ENCODE assay signal across 9 cellular contexts in genomic region chr9:4689687-4690104, GRCh38. TPM values are rescaled to one million over a fixed set of nuclear protein-coding genes. Genes with fewer than 3 reads are reported as not detected.
DNase-seq lines count a peak whose midpoint lies in the region; ATAC-seq and TF ChIP-seq lines count a peak whose summit lies in the region.
"Had no signal": no experiment of that assay in that cellular context is flagged by ENCODE, and none has a peak within 500 bp of the region (broad histone marks: within the 10 kb centered on the region; RNA-seq: fewer than 3 reads in every experiment).

No MANE protein-coding gene starts in this region.

- H3K9me3 Mint-ChIP-seq in nephron progenitor cell, result no peaks in the 10 kb centered on the region

- H3K79me1 ChIP-seq in IMR-90 (ENCODE audit: low read depth in 1 of 2, low read length in 2 of 2), result peaks cover 9 to 56% of the 10 kb centered on the region in 2 experiments
- no peaks in the 10 kb centered on the region for H3K79me1 ChIP-seq in mesendoderm (ENCODE audit: low read length)

- no CpG with 5 or more reads among the region's 1 CpG for WGBS in IMR-90 (ENCODE audit: extremely low coverage in 2 of 2, insufficient read length in 1 of 2), 2 experiments
- WGBS in mesendoderm (ENCODE audit: extremely low coverage, insufficient coverage, low lambda C conversion rate), result no CpG with 5 or more reads among the region's 1 CpG

- no peaks in the 10 kb centered on the region for H3K79me2 ChIP-seq in mesendoderm (ENCODE audit: control insufficient read depth, insufficient read depth, low read length)

- no TSS peak for BruUV-seq in IMR-90 (replicated peaks; lab: Mats Ljungman, UMichigan)

- H4K8ac ChIP-seq in IMR-90 (ENCODE audit: low read depth in 2 of 2, low read length in 2 of 2), result no peak overlapping the region
- H4K8ac ChIP-seq in mesendoderm (ENCODE audit: low read depth, low read length), result no peak overlapping the region

- POLR2A ChIA-PET in IMR-90 (lab: Charles Lee; ENCODE audit: unreplicated experiment), result no interaction called here

- H2BK20ac ChIP-seq in IMR-90 (ENCODE audit: low read depth, low read length), result no peak overlapping the region

- H3K9ac ChIP-seq in IMR-90 (ENCODE audit: low read depth, low read length) (no peak overlapping the region), mesendoderm (ENCODE audit: low read length) (no peak overlapping the region)

- no peak overlapping the region for H2BK5ac ChIP-seq in IMR-90 (ENCODE audit: low read depth, low read length, poor library complexity, severe bottlenecking)
- no peak overlapping the region for H2BK5ac ChIP-seq in mesendoderm (ENCODE audit: low read length)

- no peak for TF ChIP-seq RAD21 in IMR-90 (IDR thresholded peaks at IDR 0.05; ENCODE audit: low read length)

- TF ChIP-seq POLR2A in IMR-90 (IDR thresholded peaks at IDR 0.05; ENCODE audit: low read depth, low read length), result no peak

- TF ChIP-seq CTCF in IMR-90 (conservative IDR thresholded peaks at IDR 0.05; ENCODE audit: low read depth, low read length) (no peak), lower lobe of right lung (IDR thresholded peaks at IDR 0.05) (no peak), nephron progenitor cell (IDR thresholded peaks at IDR 0.05) (no peak)

- no peak overlapping the region for H3K14ac ChIP-seq in IMR-90 (replicated peaks; ENCODE audit: low read depth, low read length)

- H2AK5ac ChIP-seq in IMR-90 (ENCODE audit: low read depth, low read length), result no peak overlapping the region
- no peak overlapping the region for H2AK5ac ChIP-seq in mesendoderm (ENCODE audit: low read length)

- H2BK15ac ChIP-seq in IMR-90 (ENCODE audit: low read depth, low read length) (no peak overlapping the region), mesendoderm (replicated peaks; ENCODE audit: low read depth) (no peak overlapping the region)

- H3K4me1 Mint-ChIP-seq in nephron progenitor cell, result no peaks in the 10 kb centered on the region

- CTCF ChIA-PET in IMR-90 (lab: Yijun Ruan, JAX), result no interaction called here

- H3K18ac ChIP-seq in IMR-90 (ENCODE audit: low read depth, low read length), result no peak overlapping the region
- H3K18ac ChIP-seq in mesendoderm (ENCODE audit: low read length), result no peak overlapping the region

- H3K4me1 ChIP-seq in IMR-90 (ENCODE audit: control insufficient read depth, insufficient read depth, low read length) (peaks cover 2% of the 10 kb centered on the region), lower lobe of right lung (peaks cover 19% of the 10 kb centered on the region), mesendoderm (ENCODE audit: control insufficient read depth, low read depth, low read length) (no peaks in the 10 kb centered on the region)

- H3K27me3 Mint-ChIP-seq in nephron progenitor cell (ENCODE audit: low read depth, poor library complexity), result no peaks in the 10 kb centered on the region

- in situ Hi-C loops in IMR-90 (cut with MboI; ENCODE audit: low sequenced_read_pairs), result loop anchor here (25.0 kb wide), 1 partner anchor 577 kb away; no protein-coding TSS in a partner anchor

- ATAC-seq in GM18858 (IDR thresholded peaks at IDR 0.05; ENCODE audit: unreplicated experiment) (peak; percentile 72), GM21717 (IDR thresholded peaks at IDR 0.05; ENCODE audit: unreplicated experiment) (peak; percentile 70), IMR-90 (ENCODE audit: low read depth) (no peak), lower lobe of right lung (peak; percentile 35 to 75), left lobe of liver (no peak)

- peaks cover 7% of the 10 kb centered on the region; the same call in 1 of the 2 replicates for H4K20me1 ChIP-seq in IMR-90 (ENCODE audit: insufficient read depth, low read length)

- no peak overlapping the region for H2AFZ ChIP-seq in IMR-90 (replicated peaks; ENCODE audit: low read length, poor library complexity)

- H2AK9ac ChIP-seq in IMR-90 (replicated peaks; ENCODE audit: low read depth, low read length, poor library complexity), result no peak overlapping the region

- H3K56ac ChIP-seq in IMR-90 (ENCODE audit: extremely low read depth, insufficient read depth, low read length), result no peak overlapping the region
- no peak overlapping the region for H3K56ac ChIP-seq in mesendoderm (ENCODE audit: low read length)

- H3K36me3 ChIP-seq in IMR-90 (ENCODE audit: control insufficient read depth, insufficient read depth, low read length) (peaks cover 25% of the 10 kb centered on the region), lower lobe of right lung (peaks cover 64% of the 10 kb centered on the region), mesendoderm (ENCODE audit: control insufficient read depth, insufficient read depth, low read length) (no peaks in the 10 kb centered on the region)

- intact Hi-C loops in IMR-90 (cut with micrococcal nuclease), result no loop called here
- intact Hi-C loops in lower lobe of right lung (cut with DNase I), result no loop called here

- peaks cover 54% of the 10 kb centered on the region for H3K36me3 Mint-ChIP-seq in nephron progenitor cell (ENCODE audit: low read depth)

- no peak overlapping the region for H3K23ac ChIP-seq in IMR-90 (ENCODE audit: low read depth, low read length)
- no peak overlapping the region for H3K23ac ChIP-seq in mesendoderm (ENCODE audit: low read length)

- H3K27me3 ChIP-seq in IMR-90 (ENCODE audit: control insufficient read depth, insufficient read depth, low read length) (no peaks in the 10 kb centered on the region), lower lobe of right lung (ENCODE audit: low read depth) (no peaks in the 10 kb centered on the region), mesendoderm (ENCODE audit: insufficient read depth, low read length, poor library complexity) (no peaks in the 10 kb centered on the region)

- H3K9me1 ChIP-seq in IMR-90 (ENCODE audit: insufficient read depth, low read length), result peaks cover 10% of the 10 kb centered on the region

- no peak overlapping the region for H4K91ac ChIP-seq in IMR-90 (ENCODE audit: insufficient read depth, low read depth, low read length)

- H2BK120ac ChIP-seq in IMR-90 (ENCODE audit: low read depth, low read length) (no peak overlapping the region), mesendoderm (ENCODE audit: low read depth, low read length) (no peak overlapping the region)

- no peak overlapping the region for H3K4me3 Mint-ChIP-seq in nephron progenitor cell

- H3K27ac ChIP-seq in IMR-90 (ENCODE audit: insufficient read depth, low read length) (no peak overlapping the region), lower lobe of right lung (no peak overlapping the region), mesendoderm (ENCODE audit: low read depth, low read length) (no peak overlapping the region)

- H3K9me3 ChIP-seq in IMR-90 (ENCODE audit: control insufficient read depth, insufficient read depth, low read length) (no peaks in the 10 kb centered on the region), lower lobe of right lung (no peaks in the 10 kb centered on the region)

- H3K4me2 ChIP-seq in IMR-90 (ENCODE audit: low read depth, low read length) (no peak overlapping the region), mesendoderm (ENCODE audit: low read length) (no peak overlapping the region)

- H3K4ac ChIP-seq in IMR-90 (ENCODE audit: low read depth, low read length), result no peak overlapping the region
- H3K4ac ChIP-seq in mesendoderm (ENCODE audit: low read depth, low read length), result no peak overlapping the region

- dilution Hi-C loops in IMR-90 (cut with HindIII; ENCODE audit: low sequenced_read_pairs, unreplicated experiment), result no loop called here

- H4K5ac ChIP-seq in IMR-90 (ENCODE audit: low read depth, low read length), result no peak overlapping the region
- H4K5ac ChIP-seq in mesendoderm (ENCODE audit: low read length), result no peak overlapping the region

- peak; percentile 31 for DNase-seq in IMR-90
- DNase-seq in lower lobe of right lung, result no peak
- no peak for DNase-seq in mesendoderm
- no peak for DNase-seq in LoVo (ENCODE audit: low spot score)
- DNase-seq in left lobe of liver (ENCODE audit: low spot score), result no peak
- no peak for DNase-seq in nephron progenitor cell
- DNase-seq: T1000 had no signal

- H3K4me3 ChIP-seq in IMR-90 (ENCODE audit: insufficient read depth, low read depth, low read length) (no peak overlapping the region), lower lobe of right lung (no peak overlapping the region), mesendoderm (ENCODE audit: low read length) (no peak overlapping the region)

- H3K27ac Mint-ChIP-seq in nephron progenitor cell, result no peak overlapping the region

TF ChIP-seq in IMR-90, 13 proteins besides CTCF, POLR2A, EP300 and RAD21 (continues in another document):
- TF ChIP-seq BHLHE40 (IDR thresholded peaks at IDR 0.05; ENCODE audit: low read depth, low read length) (no peak), SMC3 (IDR thresholded peaks at IDR 0.05; ENCODE audit: low read depth, low read length) (no peak)

RNA-seq across cellular contexts. Expression of gene CDC37L1, which starts 10.3 kb away (rescaled TPM):
- 6.6 and 12.8 TPM in 2 replicates for total RNA-seq in IMR-90 (2012; rRNA removed)
- 6.5 and 7.3 TPM in 2 replicates for polyA plus RNA-seq in IMR-90 (2012; rRNA removed)
- 4.3 and 7.5 TPM in 2 replicates for polyA plus RNA-seq in IMR-90 (2012; cell fraction: cytosol; rRNA removed)
- 2.7 and 4.3 TPM in 2 replicates for polyA plus RNA-seq in IMR-90 (2012; cell fraction: nucleus; rRNA removed; ENCODE audit: low replicate concordance)
- 14.3 TPM for total RNA-seq in lower lobe of right lung
- polyA plus RNA-seq in mesendoderm (2013, experiment 1 of 2), result 13.9 TPM
- polyA plus RNA-seq in mesendoderm (2013, experiment 2 of 2), result 14.4 TPM
- 20.6 TPM for total RNA-seq in left lobe of liver

RNA-seq across cellular contexts. Expression of gene SPATA6L, which starts 23.4 kb away (rescaled TPM):
- total RNA-seq in IMR-90 (2012; rRNA removed) (0.18 and 0.28 TPM in 2 replicates), lower lobe of right lung (16.3 TPM), left lobe of liver (3.7 TPM)
- 0.60 and 0.84 TPM in 2 replicates for polyA plus RNA-seq in IMR-90 (2012; rRNA removed)
- 0.04 TPM in 1 of 2 replicates, not detected in the other for polyA plus RNA-seq in IMR-90 (2012; cell fraction: cytosol; rRNA removed)
- polyA plus RNA-seq in IMR-90 (2012; cell fraction: nucleus; rRNA removed; ENCODE audit: low replicate concordance), result 0.47 and 1.4 TPM in 2 replicates
- polyA plus RNA-seq in mesendoderm (2013, experiment 1 of 2), result 0.17 TPM
- 0.46 TPM for polyA plus RNA-seq in mesendoderm (2013, experiment 2 of 2)

RNA-seq across cellular contexts. Expression of gene PLPP6, which starts 27.6 kb away (rescaled TPM):
- total RNA-seq in IMR-90 (2012; rRNA removed) (3.3 and 3.4 TPM in 2 replicates), lower lobe of right lung (5.3 TPM), left lobe of liver (7.0 TPM)
- polyA plus RNA-seq in IMR-90 (2012; rRNA removed), result 5.3 and 5.9 TPM in 2 replicates
- 3.1 and 4.9 TPM in 2 replicates for polyA plus RNA-seq in IMR-90 (2012; cell fraction: cytosol; rRNA removed)
- polyA plus RNA-seq in IMR-90 (2012; cell fraction: nucleus; rRNA removed; ENCODE audit: low replicate concordance), result 2.8 and 4.1 TPM in 2 replicates
- polyA plus RNA-seq in mesendoderm (2013, experiment 1 of 2), result 6.6 TPM
- 6.4 TPM for polyA plus RNA-seq in mesendoderm (2013, experiment 2 of 2)

RNA-seq across cellular contexts. Expression of gene AK3, which starts 51.3 kb away (rescaled TPM):
- 24.7 and 33.3 TPM in 2 replicates for total RNA-seq in IMR-90 (2012; rRNA removed)
- 20.2 and 26.2 TPM in 2 replicates for polyA plus RNA-seq in IMR-90 (2012; rRNA removed)
- polyA plus RNA-seq in IMR-90 (2012; cell fraction: cytosol; rRNA removed), result 4.7 and 9.4 TPM in 2 replicates
- polyA plus RNA-seq in IMR-90 (2012; cell fraction: nucleus; rRNA removed; ENCODE audit: low replicate concordance), result 3.7 and 17.3 TPM in 2 replicates
- total RNA-seq in lower lobe of right lung, result 40.4 TPM
- 23.8 TPM for polyA plus RNA-seq in mesendoderm (2013, experiment 1 of 2)
- polyA plus RNA-seq in mesendoderm (2013, experiment 2 of 2), result 25.4 TPM
- total RNA-seq in left lobe of liver, result 108 TPM

Comparison
In these comparisons a context has a peak if more than half of its experiments do, and no peak if none do; other contexts are left out.
1. ATAC-seq: peak in GM18858 (single experiment), GM21717 (single experiment) and lower lobe of right lung (2 of 2); none in IMR-90 (single experiment) and left lobe of liver (single experiment).